Comparison of ENCODE assay signal across 10 cellular contexts in the genomic region with DNA sequence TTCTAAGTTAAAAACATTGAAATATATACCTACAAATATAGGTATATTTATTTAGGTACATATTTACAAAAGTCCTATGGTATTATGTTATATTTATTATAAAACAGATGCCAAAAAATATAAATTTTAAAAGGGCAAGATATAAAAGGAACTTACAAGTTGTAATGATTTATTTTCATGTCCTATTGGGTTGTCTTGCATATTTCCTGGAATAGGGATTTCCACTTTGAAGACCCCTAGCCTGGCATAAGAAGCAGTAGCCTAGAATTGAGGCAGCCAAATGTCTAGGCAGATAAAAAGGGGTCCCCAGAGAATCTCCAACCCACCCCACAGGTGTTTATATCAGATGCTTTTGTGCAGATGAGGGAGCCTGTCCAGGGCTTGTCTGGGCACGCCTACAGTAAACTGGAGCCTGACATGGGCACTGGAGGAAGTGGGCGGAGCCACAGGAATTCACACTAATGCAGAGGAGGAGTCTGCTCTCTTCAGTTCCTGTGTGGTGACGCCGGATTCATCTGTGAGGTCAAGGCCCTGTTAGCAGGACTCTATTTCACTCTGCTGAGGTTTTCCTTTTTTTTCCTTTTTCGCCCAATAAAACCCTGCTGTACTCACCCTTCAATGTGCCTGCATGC.
DNase-seq lines count a peak whose midpoint lies in the region; ATAC-seq and TF ChIP-seq lines count a peak whose summit lies in the region.
"Had no signal": no experiment of that assay in that cellular context is flagged by ENCODE, and none has a peak within 500 bp of the region (broad histone marks: within the 10 kb centered on the region; RNA-seq: fewer than 3 reads in every experiment).

No MANE protein-coding gene starts in this region.

- H2AFZ ChIP-seq in IMR-90 (replicated peaks; ENCODE audit: low read length, poor library complexity) (no peak overlapping the region), mesenchymal stem cell (ENCODE audit: low read depth, low read length) (peak overlapping the region; percentile 18)

- H4K5ac ChIP-seq in IMR-90 (ENCODE audit: low read depth, low read length): peak overlapping the region; percentile 48; the same call in 1 of the 2 replicates

- intact Hi-C loops in IMR-90 (cut with micrococcal nuclease): loop anchor here (5.0 kb wide), 1 partner anchor 206 kb away; no protein-coding TSS in a partner anchor

- H3K56ac ChIP-seq in IMR-90 (ENCODE audit: extremely low read depth, insufficient read depth, low read length): no peak overlapping the region

- peak overlapping the region; percentile 60 for H2AK9ac ChIP-seq in IMR-90 (replicated peaks; ENCODE audit: low read depth, low read length, poor library complexity)

- no peak overlapping the region; the same call in 1 of the 2 replicates for H4K91ac ChIP-seq in IMR-90 (ENCODE audit: insufficient read depth, low read depth, low read length)
- peak overlapping the region; percentile 11 for H4K91ac ChIP-seq in mesenchymal stem cell (ENCODE audit: low read length)

- BruUV-seq in IMR-90 (replicated peaks; lab: Mats Ljungman, UMichigan): no TSS peak

- H3K79me1 ChIP-seq in IMR-90 (ENCODE audit: low read depth in 1 of 2, low read length in 2 of 2) (no peaks in the 10 kb centered on the region), mesenchymal stem cell (replicated peaks; ENCODE audit: low read length, poor library complexity, severe bottlenecking) (no peaks in the 10 kb centered on the region)

- in situ Hi-C loops in IMR-90 (cut with MboI; ENCODE audit: low sequenced_read_pairs): no loop called here

- no peaks in the 10 kb centered on the region for H3K36me3 ChIP-seq in IMR-90 (ENCODE audit: control insufficient read depth, insufficient read depth, low read length)
- H3K36me3 ChIP-seq in mesenchymal stem cell (ENCODE audit: control insufficient read depth in 1 of 2, insufficient read depth in 2 of 2, low read depth in 1 of 2, low read length in 2 of 2): no peaks in the 10 kb centered on the region

- no peak for TF ChIP-seq POLR2A in IMR-90 (IDR thresholded peaks at IDR 0.05; ENCODE audit: low read depth, low read length)

- H3K27me3 ChIP-seq in IMR-90 (ENCODE audit: control insufficient read depth, insufficient read depth, low read length) (no peaks in the 10 kb centered on the region), mesenchymal stem cell (ENCODE audit: control insufficient read depth in 1 of 2, insufficient read depth in 1 of 2, low read length in 2 of 2) (no peaks in the 10 kb centered on the region)

- ATAC-seq in IMR-90 (ENCODE audit: low read depth) (no peak), GM19452 (IDR thresholded peaks at IDR 0.05; ENCODE audit: unreplicated experiment) (no peak), esophagus mucosa (no peak)

- H3K23ac ChIP-seq in IMR-90 (ENCODE audit: low read depth, low read length) (no peak overlapping the region), mesenchymal stem cell (ENCODE audit: low read length in 2 of 2) (no peak overlapping the region)

- POLR2A ChIA-PET in IMR-90 (lab: Charles Lee; ENCODE audit: unreplicated experiment): no interaction called here

- H3K14ac ChIP-seq in IMR-90 (replicated peaks; ENCODE audit: low read depth, low read length) (0 out of 2 replicates have a peak overlapping the region, but pooled peaks have one; percentile 22), mesenchymal stem cell (ENCODE audit: low read length in 2 of 2) (no peak overlapping the region)

- H2BK15ac ChIP-seq in IMR-90 (ENCODE audit: low read depth, low read length): peak overlapping the region; percentile 9; the same call in 1 of the 3 replicates
- no peak overlapping the region for H2BK15ac ChIP-seq in mesenchymal stem cell (ENCODE audit: low read depth, poor library complexity, severe bottlenecking)

- no peak for TF ChIP-seq CTCF in IMR-90 (conservative IDR thresholded peaks at IDR 0.05; ENCODE audit: low read depth, low read length)

- no peak overlapping the region for H3K4me3 ChIP-seq in IMR-90 (ENCODE audit: insufficient read depth, low read depth, low read length)
- H3K4me3 ChIP-seq in mesenchymal stem cell (ENCODE audit: insufficient read depth in 1 of 2, low read depth in 1 of 2, low read length in 2 of 2): no peak overlapping the region

- H3K4me2 ChIP-seq in IMR-90 (ENCODE audit: low read depth, low read length): no peak overlapping the region
- no peak overlapping the region for H3K4me2 ChIP-seq in mesenchymal stem cell (ENCODE audit: low read length, poor library complexity, severe bottlenecking)

- H4K20me1 ChIP-seq in IMR-90 (ENCODE audit: insufficient read depth, low read length): no peaks in the 10 kb centered on the region

- no peak overlapping the region for H3K9ac ChIP-seq in IMR-90 (ENCODE audit: low read depth, low read length)
- H3K9ac ChIP-seq in mesenchymal stem cell (ENCODE audit: low read length): no peak overlapping the region

- CTCF ChIA-PET in IMR-90 (lab: Yijun Ruan, JAX): no interaction called here

- H3K9me3 ChIP-seq in IMR-90 (ENCODE audit: control insufficient read depth, insufficient read depth, low read length) (no peaks in the 10 kb centered on the region), mesenchymal stem cell (ENCODE audit: control insufficient read depth, low read length) (peaks cover 3% of the 10 kb centered on the region)

- peak overlapping the region; percentile 75; the same call in 1 of the 2 replicates for H3K18ac ChIP-seq in IMR-90 (ENCODE audit: low read depth, low read length)
- peak overlapping the region; percentile 37 for H3K18ac ChIP-seq in mesenchymal stem cell (ENCODE audit: low read depth in 1 of 2, low read length in 2 of 2)

- H3K27ac ChIP-seq in IMR-90 (ENCODE audit: insufficient read depth, low read length) (0 out of 2 replicates have a peak overlapping the region, but pooled peaks have one; percentile 18), mesenchymal stem cell (ENCODE audit: low read length, poor library complexity, severe bottlenecking) (no peak overlapping the region)

- H2BK120ac ChIP-seq in IMR-90 (ENCODE audit: low read depth, low read length) (peak overlapping the region; percentile 44), mesenchymal stem cell (ENCODE audit: low read depth, low read length) (no peak overlapping the region)

- H3K4ac ChIP-seq in IMR-90 (ENCODE audit: low read depth, low read length) (peak overlapping the region; percentile 64; the same call in 1 of the 2 replicates), mesenchymal stem cell (ENCODE audit: low read depth in 1 of 2, low read length in 2 of 2) (peak overlapping the region in 1 of 2 experiments; percentile 30)

- WGBS in IMR-90 (ENCODE audit: extremely low coverage in 2 of 2, insufficient read length in 1 of 2), 2 experiments: 100% methylated on average over 1 of the region's 5 CpGs; no CpG with 5 or more reads in 1 of the 2 experiments
- WGBS in mesenchymal stem cell: 92% methylated on average over 5 of the region's 5 CpGs

- peak overlapping the region; percentile 41 for H2BK20ac ChIP-seq in IMR-90 (ENCODE audit: low read depth, low read length)

- no peak for TF ChIP-seq RAD21 in IMR-90 (IDR thresholded peaks at IDR 0.05; ENCODE audit: low read length)

- H4K8ac ChIP-seq in IMR-90 (ENCODE audit: low read depth in 2 of 2, low read length in 2 of 2): peak overlapping the region in 1 of 2 experiments; percentile 61; a peak in 2 of 4 replicates
- no peak overlapping the region for H4K8ac ChIP-seq in mesenchymal stem cell (ENCODE audit: low read length)

- H3K9me1 ChIP-seq in IMR-90 (ENCODE audit: insufficient read depth, low read length): no peaks in the 10 kb centered on the region

- H2BK5ac ChIP-seq in IMR-90 (ENCODE audit: low read depth, low read length, poor library complexity, severe bottlenecking): peak overlapping the region; percentile 53
- H2BK5ac ChIP-seq in mesenchymal stem cell (ENCODE audit: low read depth, low read length, poor library complexity, severe bottlenecking): peak overlapping the region; percentile 35

- H3K4me1 ChIP-seq in IMR-90 (ENCODE audit: control insufficient read depth, insufficient read depth, low read length): peaks cover 2% of the 10 kb centered on the region; the same call in 1 of the 2 replicates
- no peaks in the 10 kb centered on the region for H3K4me1 ChIP-seq in mesenchymal stem cell (ENCODE audit: control insufficient read depth, insufficient read depth, low read depth, low read length)

- DNase-seq in NCI-H1417 (lab: John Stamatoyannopoulos, UW) (peak; percentile 1 to 39 (median 2)), NCI-H1417 treated with DMSO at 0.1 percent for 48 hours (lab: John Stamatoyannopoulos, UW) (no peak), IMR-90 (no peak), SHP77 treated with DMSO at 0.1 percent for 48 hours (lab: John Stamatoyannopoulos, UW) (peak; percentile 2), mesenchymal stem cell (no peak), NCI-H2029 treated with DMSO at 0.1 percent for 48 hours (lab: John Stamatoyannopoulos, UW) (no peak)
- DNase-seq: activated naive CD4-positive, alpha-beta T cell; NCI-H187 treated with DMSO at 0.1 percent for 48 hours had no signal

- dilution Hi-C loops in IMR-90 (cut with HindIII; ENCODE audit: low sequenced_read_pairs, unreplicated experiment): no loop called here

- H2AK5ac ChIP-seq in IMR-90 (ENCODE audit: low read depth, low read length) (peak overlapping the region; percentile 56; the same call in 1 of the 2 replicates), mesenchymal stem cell (ENCODE audit: low read length, severe bottlenecking) (peak overlapping the region; percentile 97)

- H2BK12ac ChIP-seq in mesenchymal stem cell (ENCODE audit: low read length in 2 of 2): peak overlapping the region; percentile 49 to 83

TF ChIP-seq in IMR-90, 13 proteins besides CTCF, POLR2A, EP300 and RAD21 (continues in another document):
- TF ChIP-seq, protein P1, sequence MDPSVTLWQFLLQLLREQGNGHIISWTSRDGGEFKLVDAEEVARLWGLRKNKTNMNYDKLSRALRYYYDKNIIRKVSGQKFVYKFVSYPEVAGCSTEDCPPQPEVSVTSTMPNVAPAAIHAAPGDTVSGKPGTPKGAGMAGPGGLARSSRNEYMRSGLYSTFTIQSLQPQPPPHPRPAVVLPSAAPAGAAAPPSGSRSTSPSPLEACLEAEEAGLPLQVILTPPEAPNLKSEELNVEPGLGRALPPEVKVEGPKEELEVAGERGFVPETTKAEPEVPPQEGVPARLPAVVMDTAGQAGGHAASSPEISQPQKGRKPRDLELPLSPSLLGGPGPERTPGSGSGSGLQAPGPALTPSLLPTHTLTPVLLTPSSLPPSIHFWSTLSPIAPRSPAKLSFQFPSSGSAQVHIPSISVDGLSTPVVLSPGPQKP (IDR thresholded peaks at IDR 0.05; ENCODE audit: borderline replicate concordance, low read depth, low read length): no peak
- TF ChIP-seq FOS (IDR thresholded peaks at IDR 0.05; ENCODE audit: low read depth, low read length) (no peak), MAFK (IDR thresholded peaks at IDR 0.05; ENCODE audit: low read depth, low read length) (no peak), BHLHE40 (IDR thresholded peaks at IDR 0.05; ENCODE audit: low read depth, low read length) (no peak), RFX5 (IDR thresholded peaks at IDR 0.05; ENCODE audit: low read depth, low read length) (no peak), CHD1 (IDR thresholded peaks at IDR 0.05; ENCODE audit: low read depth, low read length) (no peak), MXI1 (IDR thresholded peaks at IDR 0.05; ENCODE audit: borderline replicate concordance, low read depth, low read length) (no peak), NFE2L2 (IDR thresholded peaks at IDR 0.05; ENCODE audit: low read depth, low read length) (no peak), CEBPB (IDR thresholded peaks at IDR 0.05; ENCODE audit: low read depth, low read length) (no peak)

Comparison
In these comparisons a context has a peak if more than half of its experiments do, and no peak if none do; other contexts are left out.
1. DNase-seq: peak in NCI-H1417 (3 of 3) and SHP77 treated with DMSO at 0.1 percent for 48 hours (single experiment); none in NCI-H1417 treated with DMSO at 0.1 percent for 48 hours (single experiment), IMR-90 (single experiment), mesenchymal stem cell (single experiment) and NCI-H2029 treated with DMSO at 0.1 percent for 48 hours (single experiment).